Comparison of ENCODE assay signal across 38 cellular contexts in genomic region chr20:62263396-62263795, GRCh38. TPM values are rescaled to one million over a fixed set of nuclear protein-coding genes. Genes with fewer than 3 reads are reported as not detected.
"Had no signal": no experiment of that assay in that cellular context is flagged by ENCODE, and none has a peak within 500 bp of the region (broad histone marks: within the 10 kb centered on the region; RNA-seq: fewer than 3 reads in every experiment).

No MANE protein-coding gene starts in this region.

- H3K27me3 ChIP-seq: MG63 had no signal

- DNase-seq: Karpas-422, Kasumi-1, MG63, MM.1S, MV-4-11, NCI-H1048, NCI-H1092, NCI-H1092 treated with DMSO at 0.1 percent for 48 hours, NCI-H1105, NCI-H1105 treated with DMSO at 0.1 percent for 48 hours, NCI-H1417, NCI-H1417 treated with DMSO at 0.1 percent for 48 hours, NCI-H1436, NCI-H1436 treated with DMSO at 0.1 percent for 48 hours, NCI-H146, NCI-H1694, NCI-H1694 treated with DMSO at 0.1 percent for 48 hours, NCI-H187, NCI-H187 treated with DMSO at 0.1 percent for 48 hours, NCI-H1930, NCI-H2029, NCI-H2029 treated with DMSO at 0.1 percent for 48 hours, NCI-H2081, NCI-H2081 treated with DMSO at 0.1 percent for 48 hours, NCI-H2107, NCI-H2171, NCI-H2171 treated with DMSO at 0.1 percent for 48 hours, NCI-H2227 treated with DMSO at 0.1 percent for 48 hours, NCI-H226, NCI-H345, NCI-H446, NCI-H446 treated with DMSO at 0.1 percent for 48 hours, NCI-H510A had no signal

- H3K27ac ChIP-seq: KMS-11 had no signal

- H3K9ac ChIP-seq: KMS-11 had no signal

- H3K4me2 ChIP-seq: KMS-11 had no signal

- H3K4me3 ChIP-seq: MG63 had no signal

RNA-seq across cellular contexts. Expression of gene HRH3, which starts 43.3 kb away (rescaled TPM):
- total RNA-seq: LHCN-M2, M059J, MCF 10A, NCI-H460 had no signal
